ENCODE assay signal across 19 cellular contexts in the genomic region with DNA sequence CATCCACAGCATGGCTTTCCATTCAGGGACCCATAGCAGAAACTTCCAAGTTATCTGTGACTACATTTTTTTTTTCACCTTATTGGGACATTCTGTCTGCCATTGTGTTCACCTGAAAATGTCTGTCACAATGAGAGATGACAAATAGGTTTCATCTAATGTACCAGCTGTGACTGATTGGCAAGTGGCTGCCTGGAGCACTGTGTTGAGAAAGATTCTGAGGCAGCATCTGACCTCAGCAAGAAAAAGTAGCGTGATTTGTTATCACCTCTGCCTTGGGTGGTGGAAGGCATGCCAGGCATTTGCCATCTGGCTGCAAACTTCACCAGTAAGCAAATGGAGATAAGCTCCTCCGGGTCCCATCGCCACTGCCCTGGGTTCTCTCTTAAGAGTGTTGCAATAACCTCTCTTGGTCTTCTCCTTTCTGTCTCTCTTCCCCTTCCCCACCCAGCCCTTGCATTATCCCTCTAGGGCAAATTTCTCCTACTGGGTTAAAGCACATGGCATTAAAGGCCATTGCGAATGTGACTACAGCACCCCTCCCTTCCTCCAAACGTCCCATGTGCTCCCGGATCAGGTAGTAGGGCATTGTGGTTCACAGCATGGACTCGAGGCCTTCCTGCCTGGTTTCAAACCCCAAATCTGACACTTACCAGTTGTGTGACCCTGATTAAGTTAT. TPM values are rescaled to one million over a fixed set of nuclear protein-coding genes. Genes with fewer than 3 reads are reported as not detected.
A peak's percentile ranks its signal among the peaks of the same experiment; 100 is the strongest.
DNase-seq lines count a peak whose midpoint lies in the region; ATAC-seq and TF ChIP-seq lines count a peak whose summit lies in the region.
"Had no signal": no experiment of that assay in that cellular context is flagged by ENCODE, and none has a peak within 500 bp of the region (broad histone marks: within the 10 kb centered on the region; RNA-seq: fewer than 3 reads in every experiment).

No MANE protein-coding gene starts in this region.

- H3K27ac Mint-ChIP-seq in T-cell = no peak overlapping the region
- no peak overlapping the region for H3K27ac Mint-ChIP-seq in activated CD4-positive, alpha-beta T cell treated with anti-CD3 and anti-CD28 coated beads, Interleukin-2, amount 10 ng/mL, durations not matched to agents 24 days and 14 days
- H3K27ac Mint-ChIP-seq: activated naive CD8-positive, alpha-beta T cell treated with anti-CD3 and anti-CD28 coated beads, Interleukin-2, amount 10 ng/mL, durations not matched to agents 7 days and 5 days; nephron progenitor cell; T-helper 1 cell treated with Interleukin-12 subunit alpha and Interleukin-12 subunit beta and Interleukin-4 antibody, amounts not matched to agents 30 μg/mL and 1 μg/mL, for 36 hours had no signal

- CTCF ChIA-PET in PC-9 (lab: Charles Lee) (no interaction called here), T-cell (lab: Charles Lee) (no interaction called here)

- BruUV-seq in PC-9 (replicated peaks; lab: Mats Ljungman, UMichigan) = no TSS peak

- TF ChIP-seq CTCF in HL-60 (IDR thresholded peaks at IDR 0.05; ENCODE audit: insufficient read depth, low read length) (no peak), PC-9 (conservative IDR thresholded peaks at IDR 0.05) (no peak), left ventricle myocardium inferior (IDR thresholded peaks at IDR 0.05; ENCODE audit: borderline replicate concordance) (no peak), coronary artery (IDR thresholded peaks at IDR 0.05) (no peak)

- H3K4me3 Mint-ChIP-seq in T-cell = no peak overlapping the region
- no peak overlapping the region for H3K4me3 Mint-ChIP-seq in activated CD4-positive, alpha-beta T cell treated with anti-CD3 and anti-CD28 coated beads, Interleukin-2, amount 10 ng/mL, durations not matched to agents 24 days and 14 days
- H3K4me3 Mint-ChIP-seq: activated naive CD8-positive, alpha-beta T cell treated with anti-CD3 and anti-CD28 coated beads, Interleukin-2, amount 10 ng/mL, durations not matched to agents 7 days and 5 days; nephron progenitor cell; T-helper 1 cell treated with Interleukin-12 subunit alpha and Interleukin-12 subunit beta and Interleukin-4 antibody, amounts not matched to agents 30 μg/mL and 1 μg/mL, for 36 hours had no signal

- peaks cover 0 to 6% of the 10 kb centered on the region in 2 donors for H3K27me3 Mint-ChIP-seq in T-cell
- H3K27me3 Mint-ChIP-seq in activated CD4-positive, alpha-beta T cell treated with anti-CD3 and anti-CD28 coated beads, Interleukin-2, amount 10 ng/mL, durations not matched to agents 24 days and 14 days = peaks cover 24% of the 10 kb centered on the region

- H3K4me3 ChIP-seq in HL-60 (replicated peaks; ENCODE audit: insufficient read depth, low read length) (no peak overlapping the region), PC-9 (no peak overlapping the region), left ventricle myocardium inferior (no peak overlapping the region), skin epidermis (no peak overlapping the region), coronary artery (no peak overlapping the region)
- H3K4me3 ChIP-seq: cardiac muscle cell, sigmoid colon had no signal

- H3K27ac ChIP-seq in HL-60 (replicated peaks) (peak overlapping the region; percentile 48), PC-9 (peak overlapping the region; percentile 76), left ventricle myocardium inferior (replicated peaks) (peak overlapping the region; percentile 95), skin epidermis (peak overlapping the region in 13 of 21 experiments; percentile 9 to 88 (median 50)), coronary artery (no peak overlapping the region)
- H3K27ac ChIP-seq: cardiac muscle cell, sigmoid colon had no signal

- no peaks in the 10 kb centered on the region for H3K9me3 ChIP-seq in PC-9 (ENCODE audit: insufficient read depth, low read depth)
- H3K9me3 ChIP-seq in left ventricle myocardium inferior (replicated peaks) = no peaks in the 10 kb centered on the region
- H3K9me3 ChIP-seq: sigmoid colon had no signal

- ATAC-seq in T-cell (replicated peaks in 1 of 4) = no peak
- ATAC-seq: activated CD4-positive, CD25-positive, alpha-beta regulatory T cell treated with anti-CD3 and anti-CD28 coated beads, Interleukin-2, amount 50 U/mL, for 24 hours; PC-3 had no signal

- H3K36me3 ChIP-seq in PC-9 (ENCODE audit: low read depth) (no peaks in the 10 kb centered on the region), left ventricle myocardium inferior (no peaks in the 10 kb centered on the region)
- H3K36me3 ChIP-seq: cardiac muscle cell, sigmoid colon had no signal

- peak overlapping the region; percentile 45 for H3K4me2 ChIP-seq in PC-9

- DNase-seq in HL-60 (ENCODE audit: low read depth in 1 of 2, low spot score in 1 of 2) = peak; percentile 64 to 87
- peak; percentile 59 to 92 for DNase-seq in PC-9
- no peak for DNase-seq in left ventricle myocardium inferior
- DNase-seq in T-cell = no peak
- DNase-seq in cortex of kidney (lab: John Stamatoyannopoulos, UW) = no peak
- DNase-seq in activated CD4-positive, alpha-beta T cell treated with anti-CD3 and anti-CD28 coated beads, Interleukin-2, amount 10 ng/mL, durations not matched to agents 24 days and 14 days = no peak
- no peak for DNase-seq in coronary artery (ENCODE audit: low spot score)
- DNase-seq: activated naive CD8-positive, alpha-beta T cell treated with anti-CD3 and anti-CD28 coated beads, Interleukin-2, amount 10 ng/mL, durations not matched to agents 7 days and 5 days; activated T-cell treated with anti-CD3 and anti-CD28 coated beads for 4 hours; GOT3; NCI-H446; nephron progenitor cell; PC-3; sigmoid colon; stimulated activated naive CD4-positive, alpha-beta T cell treated with Interleukin-2 at 50 U/mL for 16 hours had no signal

- H3F3A ChIP-seq in PC-9 (ENCODE audit: insufficient read depth, low read depth) = peaks cover 46% of the 10 kb centered on the region

- H3K9me2 ChIP-seq in PC-9 (ENCODE audit: insufficient read depth) = no peaks in the 10 kb centered on the region

- peak overlapping the region; percentile 62; the same call in 1 of the 2 replicates for H2AFZ ChIP-seq in PC-9

- H3K4me1 Mint-ChIP-seq in T-cell = peaks cover 6 to 8% (median 8%) of the 10 kb centered on the region in 3 donors
- H3K4me1 Mint-ChIP-seq in activated CD4-positive, alpha-beta T cell treated with anti-CD3 and anti-CD28 coated beads, Interleukin-2, amount 10 ng/mL, durations not matched to agents 24 days and 14 days = peaks cover 13% of the 10 kb centered on the region

- H3K4me1 ChIP-seq in PC-9 (replicated peaks; ENCODE audit: insufficient read depth) (peaks cover 63% of the 10 kb centered on the region), left ventricle myocardium inferior (peaks cover 100% of the 10 kb centered on the region)

- intact Hi-C loops in PC-9 (cut with micrococcal nuclease; ENCODE audit: unreplicated experiment) (no loop called here), left ventricle myocardium inferior (cut with micrococcal nuclease) (no loop called here)
- intact Hi-C loops in activated CD4-positive, alpha-beta T cell treated with anti-CD3 and anti-CD28 coated beads, Interleukin-2, amount 10 ng/mL, durations not matched to agents 24 days and 14 days (cut with micrococcal nuclease) = no loop called here

- H3K27me3 ChIP-seq in HL-60 (ENCODE audit: insufficient read depth, poor library complexity, severe bottlenecking) = no peaks in the 10 kb centered on the region
- H3K27me3 ChIP-seq in PC-9 (ENCODE audit: insufficient read depth, low read depth) = no peaks in the 10 kb centered on the region
- H3K27me3 ChIP-seq in left ventricle myocardium inferior (ENCODE audit: low read depth) = no peaks in the 10 kb centered on the region
- H3K27me3 ChIP-seq: cardiac muscle cell, sigmoid colon had no signal

- H3K79me2 ChIP-seq in PC-9 (ENCODE audit: low read depth) = no peaks in the 10 kb centered on the region

- H3K9me3 Mint-ChIP-seq in T-cell = no peaks in the 10 kb centered on the region
- no peaks in the 10 kb centered on the region for H3K9me3 Mint-ChIP-seq in activated CD4-positive, alpha-beta T cell treated with anti-CD3 and anti-CD28 coated beads, Interleukin-2, amount 10 ng/mL, durations not matched to agents 24 days and 14 days
- H3K9me3 Mint-ChIP-seq: activated naive CD8-positive, alpha-beta T cell treated with anti-CD3 and anti-CD28 coated beads, Interleukin-2, amount 10 ng/mL, durations not matched to agents 7 days and 5 days; nephron progenitor cell; T-helper 1 cell treated with Interleukin-12 subunit alpha and Interleukin-12 subunit beta and Interleukin-4 antibody, amounts not matched to agents 30 μg/mL and 1 μg/mL, for 36 hours had no signal

- H4K20me1 ChIP-seq in PC-9 (ENCODE audit: insufficient read depth) = no peaks in the 10 kb centered on the region

- H3K36me3 Mint-ChIP-seq in T-cell = no peaks in the 10 kb centered on the region
- H3K36me3 Mint-ChIP-seq in activated CD4-positive, alpha-beta T cell treated with anti-CD3 and anti-CD28 coated beads, Interleukin-2, amount 10 ng/mL, durations not matched to agents 24 days and 14 days (ENCODE audit: low read depth) = no peaks in the 10 kb centered on the region
- H3K36me3 Mint-ChIP-seq: activated naive CD8-positive, alpha-beta T cell treated with anti-CD3 and anti-CD28 coated beads, Interleukin-2, amount 10 ng/mL, durations not matched to agents 7 days and 5 days had no signal

- POLR2A ChIA-PET in PC-9 (lab: Charles Lee; ENCODE audit: unreplicated experiment) (interaction anchor here (0.5 to 1.0 kb wide), 4 partner anchors 9 to 436 kb away, joined by 3 to 10 read pairs (median 4); partner anchors contain the start of gene LGALS3), T-cell (lab: Charles Lee) (no interaction called here)

RNA-seq across cellular contexts. Expression of gene LGALS3, which starts 8.4 kb away (rescaled TPM):
- total RNA-seq in PC-9 (2021) = 122 and 142 TPM in 2 replicates
- total RNA-seq in left ventricle myocardium inferior = 194 TPM
- total RNA-seq in T-cell = 10 to 100 TPM in 4 of 5 donors, 1 to 10 TPM in 1; 4.1 to 57.7 (median 35.8) TPM
- total RNA-seq in activated CD4-positive, alpha-beta T cell treated with anti-CD3 and anti-CD28 coated beads, Interleukin-2, amount 10 ng/mL, durations not matched to agents 24 days and 14 days = 11.1 and 12.2 TPM in 2 replicates

Comparison
In these comparisons a context has a peak if more than half of its experiments do, and no peak if none do; other contexts are left out.
1. DNase-seq: peak in HL-60 (2 of 2) and PC-9 (2 of 2); none in left ventricle myocardium inferior (single experiment), T-cell (0 of 34), cortex of kidney (single experiment), activated CD4-positive, alpha-beta T cell treated with anti-CD3 and anti-CD28 coated beads, Interleukin-2, amount 10 ng/mL, durations not matched to agents 24 days and 14 days (single experiment) and coronary artery (single experiment).
2. H3K27ac ChIP-seq: peak in HL-60 (single experiment), PC-9 (single experiment), left ventricle myocardium inferior (single experiment) and skin epidermis (13 of 21); none in coronary artery (0 of 2).